ENCODE assay signal across 8 cellular contexts in the genomic region with DNA sequence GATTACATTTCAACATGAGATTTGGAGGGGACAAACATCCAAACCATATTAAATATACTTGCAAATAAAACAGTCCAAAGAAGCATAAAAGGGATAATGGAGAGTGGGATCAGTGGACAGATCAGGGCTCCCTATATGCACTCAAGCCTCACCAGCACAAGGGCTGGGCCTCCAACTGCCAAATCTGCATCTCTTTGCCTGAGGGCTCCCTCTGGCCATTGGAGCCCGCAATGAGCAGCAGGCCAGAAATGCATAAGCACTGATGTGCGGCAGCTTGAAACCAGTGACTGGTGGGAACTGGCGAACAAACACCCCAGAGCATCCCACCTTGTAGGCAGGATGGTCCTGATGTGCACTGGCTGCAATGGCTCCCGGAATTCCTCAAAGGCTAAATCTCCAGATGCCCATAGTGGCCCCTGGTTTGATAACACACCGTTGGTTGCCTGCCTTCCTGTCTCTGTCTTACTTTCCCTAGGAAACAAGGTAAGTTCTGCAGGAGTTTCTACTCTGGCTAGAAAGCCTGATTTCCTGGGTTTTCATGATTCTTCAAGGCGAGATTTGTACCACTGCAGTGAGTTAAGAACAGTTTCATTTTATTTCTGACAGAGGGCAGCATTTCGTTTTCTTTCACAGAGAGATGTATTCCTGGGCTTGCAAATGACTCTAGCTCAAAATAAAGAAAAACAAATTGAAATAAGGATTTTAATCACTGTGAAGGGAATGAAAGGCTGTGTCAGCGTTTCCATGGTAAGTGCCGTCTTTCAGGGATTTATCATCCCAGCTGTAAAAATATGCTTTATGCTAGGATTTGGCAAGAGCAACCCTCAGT. TPM values are rescaled to one million over a fixed set of nuclear protein-coding genes. Genes with fewer than 3 reads are reported as not detected.
DNase-seq lines count a peak whose midpoint lies in the region; ATAC-seq and TF ChIP-seq lines count a peak whose summit lies in the region.

No MANE protein-coding gene starts in this region.

- H3K27me3 ChIP-seq in RWPE2 (ENCODE audit: insufficient read depth, poor library complexity, severe bottlenecking) (no peaks in the 10 kb centered on the region), endodermal cell (ENCODE audit: control insufficient read depth, insufficient read depth, low read length, poor library complexity, severe bottlenecking) (peaks cover 8% of the 10 kb centered on the region), stomach (no peaks in the 10 kb centered on the region)

- peaks cover 18% of the 10 kb centered on the region for H3K4me1 Mint-ChIP-seq in activated T-cell treated with anti-CD3 and anti-CD28 coated beads, Interleukin-2, amount 50 U/mL, for 72 hours (ENCODE audit: low read depth)
- peaks cover 30% of the 10 kb centered on the region for H3K4me1 Mint-ChIP-seq in activated T-cell treated with anti-CD3 and anti-CD28 coated beads, Interleukin-2, amount 50 U/mL, for 24 hours (ENCODE audit: low read depth)
- H3K4me1 Mint-ChIP-seq in endodermal cell (peaks cover 12% of the 10 kb centered on the region), nephron (peaks cover 12% of the 10 kb centered on the region)

- peaks cover 4 to 12% of the 10 kb centered on the region in 2 donors for H3K36me3 Mint-ChIP-seq in activated T-cell treated with anti-CD3 and anti-CD28 coated beads, Interleukin-2, amount 50 U/mL, for 72 hours (ENCODE audit: insufficient read depth in 2 of 2)
- H3K36me3 Mint-ChIP-seq in activated T-cell treated with anti-CD3 and anti-CD28 coated beads, Interleukin-2, amount 50 U/mL, for 24 hours (ENCODE audit: low read depth): peaks cover 4% of the 10 kb centered on the region
- H3K36me3 Mint-ChIP-seq in endodermal cell (ENCODE audit: low read depth) (no peaks in the 10 kb centered on the region), nephron (ENCODE audit: low read depth) (peaks cover 5% of the 10 kb centered on the region)

- intact Hi-C loops in stomach (cut with DNase I; ENCODE audit: low total_unique reads): no loop called here

- H3K9me3 Mint-ChIP-seq in activated T-cell treated with anti-CD3 and anti-CD28 coated beads, Interleukin-2, amount 50 U/mL, for 72 hours: peaks cover 5 to 6% of the 10 kb centered on the region in 2 donors
- peaks cover 18% of the 10 kb centered on the region for H3K9me3 Mint-ChIP-seq in activated T-cell treated with anti-CD3 and anti-CD28 coated beads, Interleukin-2, amount 50 U/mL, for 24 hours
- H3K9me3 Mint-ChIP-seq in endodermal cell (peaks cover 10% of the 10 kb centered on the region), nephron (peaks cover 12% of the 10 kb centered on the region)

- TF ChIP-seq CTCF in RWPE2 (IDR thresholded peaks at IDR 0.05; ENCODE audit: poor library complexity, severe bottlenecking) (peak; percentile 66), endodermal cell (conservative IDR thresholded peaks at IDR 0.05) (peak; percentile 73), nephron (IDR thresholded peaks at IDR 0.05; ENCODE audit: unreplicated experiment in 3 of 3) (peak; percentile 57 to 58 (median 58)), stomach (IDR thresholded peaks at IDR 0.05) (peak in 3 of 7 experiments; percentile 13 to 40 (median 38))

- H3K4me3 Mint-ChIP-seq in activated T-cell treated with anti-CD3 and anti-CD28 coated beads, Interleukin-2, amount 50 U/mL, for 72 hours: peak overlapping the region; percentile 27 to 84
- H3K4me3 Mint-ChIP-seq in activated T-cell treated with anti-CD3 and anti-CD28 coated beads, Interleukin-2, amount 50 U/mL, for 24 hours: no peak overlapping the region
- H3K4me3 Mint-ChIP-seq in endodermal cell (no peak overlapping the region), nephron (no peak overlapping the region)

- TF ChIP-seq EP300 in stomach (IDR thresholded peaks at IDR 0.05): no peak

- no peak for DNase-seq in activated T-cell treated with anti-CD3 and anti-CD28 coated beads, Interleukin-2, amount 50 U/mL, for 72 hours
- no peak for DNase-seq in activated T-cell treated with anti-CD3 and anti-CD28 coated beads, Interleukin-2, amount 50 U/mL, for 24 hours
- DNase-seq in RWPE2 (ENCODE audit: low spot score) (no peak), endodermal cell (peak; percentile 52), stomach (no peak)
- no peak for DNase-seq in activated naive CD4-positive, alpha-beta T cell treated with anti-CD3 and anti-CD28 coated beads, Interleukin-2, amount 50 U/mL, for 16 hours

- no peaks in the 10 kb centered on the region for H3K27me3 Mint-ChIP-seq in activated T-cell treated with anti-CD3 and anti-CD28 coated beads, Interleukin-2, amount 50 U/mL, for 72 hours (ENCODE audit: low read depth)
- H3K27me3 Mint-ChIP-seq in activated T-cell treated with anti-CD3 and anti-CD28 coated beads, Interleukin-2, amount 50 U/mL, for 24 hours: no peaks in the 10 kb centered on the region
- H3K27me3 Mint-ChIP-seq in endodermal cell (ENCODE audit: insufficient read depth) (peaks cover 8% of the 10 kb centered on the region), nephron (ENCODE audit: low read depth) (peaks cover 13% of the 10 kb centered on the region)

- H3K27ac Mint-ChIP-seq in activated T-cell treated with anti-CD3 and anti-CD28 coated beads, Interleukin-2, amount 50 U/mL, for 72 hours: no peak overlapping the region
- H3K27ac Mint-ChIP-seq in activated T-cell treated with anti-CD3 and anti-CD28 coated beads, Interleukin-2, amount 50 U/mL, for 24 hours: no peak overlapping the region
- H3K27ac Mint-ChIP-seq in endodermal cell (no peak overlapping the region), nephron (peak overlapping the region; percentile 34 to 91 (median 35))

- H3K9ac ChIP-seq in endodermal cell (ENCODE audit: extremely low read depth, low read length, poor library complexity, severe bottlenecking): no peak overlapping the region

- no peak for TF ChIP-seq POLR2A in stomach (IDR thresholded peaks at IDR 0.05)

- no peaks in the 10 kb centered on the region for H3K36me3 ChIP-seq in RWPE2 (ENCODE audit: low read depth)
- no peaks in the 10 kb centered on the region for H3K36me3 ChIP-seq in endodermal cell (ENCODE audit: control insufficient read depth, insufficient read depth, low read length)
- no peaks in the 10 kb centered on the region for H3K36me3 ChIP-seq in stomach

- H3K4me1 ChIP-seq in RWPE2 (ENCODE audit: insufficient read depth, poor library complexity, severe bottlenecking) (peaks cover 5% of the 10 kb centered on the region), endodermal cell (ENCODE audit: control insufficient read depth, insufficient read depth, low read length) (peaks cover 6% of the 10 kb centered on the region), stomach (peaks cover 0 to 12% (median 5%) of the 10 kb centered on the region in 4 donors)

- peak; percentile 57 to 59 for ATAC-seq in activated T-cell treated with anti-CD3 and anti-CD28 coated beads, Interleukin-2, amount 50 U/mL, for 72 hours (replicated peaks in 1 of 2)
- ATAC-seq in RWPE2 (ENCODE audit: low read depth) (peak; percentile 73), esophagus mucosa (no peak)

- H3K27ac ChIP-seq in RWPE2 (ENCODE audit: poor library complexity, severe bottlenecking): no peak overlapping the region
- no peak overlapping the region for H3K27ac ChIP-seq in endodermal cell (ENCODE audit: low read depth, low read length)
- H3K27ac ChIP-seq in stomach: peak overlapping the region in 2 of 5 donors; percentile 26 to 29

- H3K4me3 ChIP-seq in RWPE2 (ENCODE audit: severe bottlenecking) (no peak overlapping the region), endodermal cell (ENCODE audit: low read length) (no peak overlapping the region), stomach (no peak overlapping the region)

- WGBS in endodermal cell (ENCODE audit: insufficient coverage in 1 of 2, insufficient read length in 1 of 2), 2 experiments: 68 to 69% methylated on average over 8 to 9 of the region's 9 CpGs
- WGBS in stomach, 5 donors: 32 to 48% (median 45%) methylated on average over 9 of the region's 9 CpGs

- H3K9me3 ChIP-seq in RWPE2 (ENCODE audit: severe bottlenecking): peaks cover 6% of the 10 kb centered on the region
- peaks cover 5% of the 10 kb centered on the region for H3K9me3 ChIP-seq in endodermal cell (ENCODE audit: control insufficient read depth, low read length)
- peaks cover 0 to 17% (median 11%) of the 10 kb centered on the region in 4 donors for H3K9me3 ChIP-seq in stomach

RNA-seq across cellular contexts. Expression of gene POMGNT2, which starts 56.0 kb away (rescaled TPM):
- total RNA-seq in activated T-cell treated with anti-CD3 and anti-CD28 coated beads, Interleukin-2, amount 50 U/mL, for 72 hours: 1 to 10 TPM; 5.0 to 6.6 TPM
- total RNA-seq in endodermal cell: 10 to 100 TPM; 12.7 to 14.5 TPM
- polyA plus RNA-seq in endodermal cell (2013, experiment 1 of 2): 20.4 TPM
- 18.7 TPM for polyA plus RNA-seq in endodermal cell (2013, experiment 2 of 2)
- 10 to 100 TPM in 3 of 5 donors, 1 to 10 TPM in 2; 7.0 to 48.1 (median 14.3) TPM for total RNA-seq in stomach
- 1 to 10 TPM; 5.3 to 8.2 (median 7.1) TPM for polyA plus RNA-seq in stomach
- total RNA-seq in esophagus mucosa: 4.7 TPM

Comparison
In these comparisons a context has a peak if more than half of its experiments do, and no peak if none do; other contexts are left out.
1. H3K4me3 Mint-ChIP-seq: peak in activated T-cell treated with anti-CD3 and anti-CD28 coated beads, Interleukin-2, amount 50 U/mL, for 72 hours (2 of 2); none in activated T-cell treated with anti-CD3 and anti-CD28 coated beads, Interleukin-2, amount 50 U/mL, for 24 hours (single experiment), endodermal cell (single experiment) and nephron (0 of 3).
2. H3K27ac Mint-ChIP-seq: peak in nephron (3 of 3); none in activated T-cell treated with anti-CD3 and anti-CD28 coated beads, Interleukin-2, amount 50 U/mL, for 72 hours (single experiment), activated T-cell treated with anti-CD3 and anti-CD28 coated beads, Interleukin-2, amount 50 U/mL, for 24 hours (single experiment) and endodermal cell (single experiment).